In the genomic region with DNA sequence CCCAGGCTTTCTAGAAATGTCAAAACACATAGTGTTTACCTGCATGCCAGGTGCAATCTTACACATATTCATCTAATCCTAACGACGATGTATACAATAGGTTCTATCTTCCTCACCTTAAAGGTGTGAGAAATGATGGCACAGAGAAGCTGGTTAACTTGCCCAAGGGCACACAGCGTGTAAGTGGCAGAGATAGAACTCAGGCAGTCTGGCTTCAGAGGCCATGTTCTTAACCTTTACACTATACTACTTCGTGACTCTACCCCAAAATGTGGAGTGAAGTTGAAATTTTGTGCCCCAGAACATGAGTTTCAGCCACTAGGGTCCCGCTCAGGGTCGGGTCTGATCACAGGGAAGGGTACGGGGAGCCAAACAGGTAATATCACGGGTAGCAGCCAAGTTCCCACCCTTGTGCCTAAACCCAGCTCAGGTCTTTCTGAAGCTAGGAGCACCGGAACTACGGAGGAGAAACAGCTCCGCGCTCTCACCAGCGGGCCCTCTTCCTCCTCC, we compare ENCODE assay signal across 8 cellular contexts. TPM values are rescaled to one million over a fixed set of nuclear protein-coding genes. Genes with fewer than 3 reads are reported as not detected.
DNase-seq lines count a peak whose midpoint lies in the region; ATAC-seq, FAIRE-seq and TF ChIP-seq lines count a peak whose summit lies in the region.

No MANE protein-coding gene starts in this region.

- ATAC-seq in GM18505 (IDR thresholded peaks at IDR 0.05; ENCODE audit: unreplicated experiment) = peak; percentile 13
- ATAC-seq in HG03469 (IDR thresholded peaks at IDR 0.05; ENCODE audit: unreplicated experiment) = peak; percentile 3
- peak; percentile 27 for ATAC-seq in left lung
- no peak for ATAC-seq in HG03280 (IDR thresholded peaks at IDR 0.05; ENCODE audit: unreplicated experiment)

- H3K9me3 ChIP-seq in ascending aorta (no peaks in the 10 kb centered on the region), left lung (no peaks in the 10 kb centered on the region), tibial artery (no peaks in the 10 kb centered on the region)

- peaks cover 4 to 37% of the 10 kb centered on the region in 2 donors for H3K4me1 ChIP-seq in ascending aorta
- H3K4me1 ChIP-seq in left lung = peaks cover 36 to 52% of the 10 kb centered on the region in 2 donors
- peaks cover 0 to 50% (median 45%) of the 10 kb centered on the region in 4 donors for H3K4me1 ChIP-seq in tibial artery

- H3K4me3 ChIP-seq in ascending aorta (peak overlapping the region; percentile 71 to 94), left lung (peak overlapping the region; percentile 69 to 87), tibial artery (peak overlapping the region; percentile 60 to 91)

- H3K36me3 ChIP-seq in ascending aorta (peaks cover 43 to 63% of the 10 kb centered on the region in 2 donors), left lung (peaks cover 0 to 63% of the 10 kb centered on the region in 2 donors), tibial artery (peaks cover 42 to 65% (median 49%) of the 10 kb centered on the region in 3 donors)

- TF ChIP-seq CTCF in ascending aorta (IDR thresholded peaks at IDR 0.05) (no peak), left lung (IDR thresholded peaks at IDR 0.05) (no peak), tibial artery (IDR thresholded peaks at IDR 0.05) (no peak)

- DNase-seq in ascending aorta (ENCODE audit: low spot score in 2 of 2) (no peak), left lung (no peak), tibial artery (no peak), NCI-H2081 treated with DMSO at 0.1 percent for 48 hours (lab: John Stamatoyannopoulos, UW) (no peak), frontal cortex (ENCODE audit: low spot score in 2 of 2) (no peak)

- FAIRE-seq in frontal cortex (lab: Jason Lieb, UNC) = no peak

- intact Hi-C loops in ascending aorta (cut with DNase I) (loop anchor here (1.0 to 5.0 kb wide), 4 partner anchors 18 to 1369 kb away; a partner anchor contains a TSS), left lung (cut with DNase I) (no loop called here), tibial artery (cut with DNase I; ENCODE audit: low total_unique reads) (no loop called here)

- TF ChIP-seq POLR2A in GM18505 (IDR thresholded peaks at IDR 0.05; ENCODE audit: borderline replicate concordance, extremely low read depth, insufficient read depth, insufficient read length) = no peak

- H3K27me3 ChIP-seq in ascending aorta (no peaks in the 10 kb centered on the region), left lung (no peaks in the 10 kb centered on the region), tibial artery (no peaks in the 10 kb centered on the region)

- H3K27ac ChIP-seq in ascending aorta = peak overlapping the region; percentile 91 to 96
- peak overlapping the region; percentile 94 to 98 for H3K27ac ChIP-seq in left lung
- H3K27ac ChIP-seq in tibial artery = peak overlapping the region; percentile 91 to 95

RNA-seq across cellular contexts. Expression of a gene that starts 0.5 kb away (rescaled TPM):
- 50.1 TPM for total RNA-seq in ascending aorta
- 10 to 100 TPM; 46.2 to 54.2 TPM for total RNA-seq in left lung
- total RNA-seq in frontal cortex = 24.9 TPM

RNA-seq across cellular contexts. Expression of a gene that starts 0.7 kb away (rescaled TPM):
- total RNA-seq in ascending aorta (1,863 TPM), left lung (1,000 to 10,000 TPM; 1,881 to 1,887 TPM), frontal cortex (4,003 TPM)

RNA-seq across cellular contexts. Expression of a gene that starts 5.8 kb away (rescaled TPM):
- 15.9 TPM for total RNA-seq in ascending aorta
- total RNA-seq in left lung = 10 to 100 TPM; 12.7 to 12.9 TPM
- total RNA-seq in frontal cortex = 9.0 TPM

RNA-seq across cellular contexts. Expression of a gene that starts 17.9 kb away (rescaled TPM):
- 70.6 TPM for total RNA-seq in ascending aorta
- total RNA-seq in left lung = 10 to 100 TPM; 26.6 to 42.0 TPM
- 42.4 TPM for total RNA-seq in frontal cortex

RNA-seq across cellular contexts. Expression of a gene that starts 18.2 kb away (rescaled TPM):
- total RNA-seq in ascending aorta (11.3 TPM), left lung (10 to 100 TPM; 37.7 to 43.0 TPM), frontal cortex (31.0 TPM)
